ENCODE assay signal across 9 cellular contexts in genomic region chr3:173584834-173585831, GRCh38.
DNase-seq lines count a peak whose midpoint lies in the region; ATAC-seq and TF ChIP-seq lines count a peak whose summit lies in the region.
"Had no signal": no experiment of that assay in that cellular context is flagged by ENCODE, and none has a peak within 500 bp of the region (broad histone marks: within the 10 kb centered on the region; RNA-seq: fewer than 3 reads in every experiment).

No MANE protein-coding gene starts in this region.

- peak overlapping the region; percentile 76 for H3K56ac ChIP-seq in mesendoderm (ENCODE audit: low read length)

- ATAC-seq in CD4-positive, CD25-positive, alpha-beta regulatory T cell (ENCODE audit: low read depth in 2 of 2), result no peak
- ATAC-seq in upper lobe of left lung (ENCODE audit: low FRiP score in 2 of 2), result peak in 1 of 2 donors; percentile 78
- ATAC-seq in HG02610 (IDR thresholded peaks at IDR 0.05; ENCODE audit: unreplicated experiment), result no peak
- no peak for ATAC-seq in HG03135 (IDR thresholded peaks at IDR 0.05; ENCODE audit: unreplicated experiment)
- no peak for ATAC-seq in HG03520 (IDR thresholded peaks at IDR 0.05; ENCODE audit: unreplicated experiment)

- no peaks in the 10 kb centered on the region for H3K4me1 Mint-ChIP-seq in CD4-positive, CD25-positive, alpha-beta regulatory T cell
- H3K4me1 Mint-ChIP-seq in endothelial cell (ENCODE audit: unreplicated experiment), result peaks cover 15% of the 10 kb centered on the region
- H3K4me1 Mint-ChIP-seq: central memory CD8-positive, alpha-beta T cell had no signal

- H2BK120ac ChIP-seq in mesendoderm (ENCODE audit: low read depth, low read length), result no peak overlapping the region

- H3K18ac ChIP-seq in mesendoderm (ENCODE audit: low read length), result peak overlapping the region; percentile 82

- H3K4me3 ChIP-seq in CD4-positive, CD25-positive, alpha-beta regulatory T cell (ENCODE audit: low read depth, low read length), result no peak overlapping the region
- H3K4me3 ChIP-seq in mesendoderm (ENCODE audit: low read length), result peak overlapping the region; percentile 62
- peak overlapping the region; percentile 7 to 40 (median 23) for H3K4me3 ChIP-seq in upper lobe of left lung

- H3K4me3 Mint-ChIP-seq in CD4-positive, CD25-positive, alpha-beta regulatory T cell, result no peak overlapping the region
- peak overlapping the region; percentile 92 for H3K4me3 Mint-ChIP-seq in endothelial cell (ENCODE audit: unreplicated experiment)
- H3K4me3 Mint-ChIP-seq: central memory CD8-positive, alpha-beta T cell had no signal

- no peaks in the 10 kb centered on the region for H3K4me1 ChIP-seq in CD4-positive, CD25-positive, alpha-beta regulatory T cell (ENCODE audit: control insufficient read depth, insufficient read depth, low read length, poor library complexity, severe bottlenecking)
- H3K4me1 ChIP-seq in mesendoderm (ENCODE audit: control insufficient read depth, low read depth, low read length) (no peaks in the 10 kb centered on the region), upper lobe of left lung (peaks cover 0 to 15% (median 9%) of the 10 kb centered on the region in 4 donors)

- H3K4me2 ChIP-seq in mesendoderm (ENCODE audit: low read length), result peak overlapping the region; percentile 93

- no peak overlapping the region for H3K4ac ChIP-seq in mesendoderm (ENCODE audit: low read depth, low read length)

- no peaks in the 10 kb centered on the region for H3K36me3 ChIP-seq in CD4-positive, CD25-positive, alpha-beta regulatory T cell (ENCODE audit: control insufficient read depth, insufficient read depth, low read length)
- H3K36me3 ChIP-seq in mesendoderm (ENCODE audit: control insufficient read depth, insufficient read depth, low read length), result no peaks in the 10 kb centered on the region
- H3K36me3 ChIP-seq in upper lobe of left lung, result no peaks in the 10 kb centered on the region

- H3K27ac ChIP-seq in CD4-positive, CD25-positive, alpha-beta regulatory T cell (ENCODE audit: insufficient read depth, low read length, poor library complexity, severe bottlenecking), result no peak overlapping the region
- H3K27ac ChIP-seq in mesendoderm (ENCODE audit: low read depth, low read length), result peak overlapping the region; percentile 57
- H3K27ac ChIP-seq in upper lobe of left lung, result no peak overlapping the region

- no peaks in the 10 kb centered on the region for H3K36me3 Mint-ChIP-seq in CD4-positive, CD25-positive, alpha-beta regulatory T cell
- no peaks in the 10 kb centered on the region for H3K36me3 Mint-ChIP-seq in endothelial cell (ENCODE audit: low read depth, unreplicated experiment)

- DNase-seq in CD4-positive, CD25-positive, alpha-beta regulatory T cell, result no peak
- DNase-seq in NCI-H345 treated with DMSO at 0.1 percent for 48 hours (lab: John Stamatoyannopoulos, UW; ENCODE audit: unreplicated experiment), result peak; percentile 7
- peak; percentile 69 for DNase-seq in endothelial cell (ENCODE audit: low spot score)
- peak; percentile 68 for DNase-seq in mesendoderm
- peak in 1 of 2 donors; percentile 45 for DNase-seq in upper lobe of left lung

- peaks cover 2% of the 10 kb centered on the region for H3K27me3 ChIP-seq in CD4-positive, CD25-positive, alpha-beta regulatory T cell (ENCODE audit: control insufficient read depth, insufficient read depth, low read length)
- no peaks in the 10 kb centered on the region for H3K27me3 ChIP-seq in mesendoderm (ENCODE audit: insufficient read depth, low read length, poor library complexity)
- no peaks in the 10 kb centered on the region for H3K27me3 ChIP-seq in upper lobe of left lung

- peak overlapping the region; percentile 61 for H3K9ac ChIP-seq in mesendoderm (ENCODE audit: low read length)

- no peak for TF ChIP-seq EP300 in upper lobe of left lung (IDR thresholded peaks at IDR 0.05)

- H3K23ac ChIP-seq in mesendoderm (ENCODE audit: low read length), result no peak overlapping the region

- peaks cover 8% of the 10 kb centered on the region for H3K27me3 Mint-ChIP-seq in CD4-positive, CD25-positive, alpha-beta regulatory T cell
- no peaks in the 10 kb centered on the region for H3K27me3 Mint-ChIP-seq in endothelial cell (ENCODE audit: unreplicated experiment)

- TF ChIP-seq CTCF in endothelial cell (IDR thresholded peaks at IDR 0.05; ENCODE audit: unreplicated experiment), result no peak
- TF ChIP-seq CTCF in upper lobe of left lung (IDR thresholded peaks at IDR 0.05), result no peak

- H3K79me1 ChIP-seq in mesendoderm (ENCODE audit: low read length), result no peaks in the 10 kb centered on the region

- peak overlapping the region; percentile 28 for H4K8ac ChIP-seq in mesendoderm (ENCODE audit: low read depth, low read length)

- no peak overlapping the region for H2BK15ac ChIP-seq in mesendoderm (replicated peaks; ENCODE audit: low read depth)

- WGBS in mesendoderm (ENCODE audit: extremely low coverage, insufficient coverage, low lambda C conversion rate), result no CpG with 5 or more reads among the region's 47 CpGs
- 4 to 8% methylated on average over 47 of the region's 47 CpGs for WGBS in upper lobe of left lung, 2 donors

- no peaks in the 10 kb centered on the region for H3K9me3 ChIP-seq in CD4-positive, CD25-positive, alpha-beta regulatory T cell (ENCODE audit: control insufficient read depth in 2 of 2, low read length in 2 of 2)
- H3K9me3 ChIP-seq in upper lobe of left lung, result no peaks in the 10 kb centered on the region

- H3K79me2 ChIP-seq in mesendoderm (ENCODE audit: control insufficient read depth, insufficient read depth, low read length), result no peaks in the 10 kb centered on the region

- no peak overlapping the region for H2BK5ac ChIP-seq in mesendoderm (ENCODE audit: low read length)

- no peak for TF ChIP-seq POLR2A in upper lobe of left lung (IDR thresholded peaks at IDR 0.05)

- no peak overlapping the region for H2AK5ac ChIP-seq in mesendoderm (ENCODE audit: low read length)

- peaks cover 0 to 4% (median 0%) of the 10 kb centered on the region in 7 donors for H3K9me3 Mint-ChIP-seq in CD4-positive, CD25-positive, alpha-beta regulatory T cell
- H3K9me3 Mint-ChIP-seq in endothelial cell (ENCODE audit: unreplicated experiment), result no peaks in the 10 kb centered on the region
- H3K9me3 Mint-ChIP-seq: central memory CD8-positive, alpha-beta T cell had no signal

- H4K5ac ChIP-seq in mesendoderm (ENCODE audit: low read length), result no peak overlapping the region

- peak overlapping the region in 2 of 3 donors; percentile 23 to 43 for H3K27ac Mint-ChIP-seq in CD4-positive, CD25-positive, alpha-beta regulatory T cell
- peak overlapping the region; percentile 62 for H3K27ac Mint-ChIP-seq in endothelial cell (ENCODE audit: unreplicated experiment)

Comparison
In these comparisons a context has a peak if more than half of its experiments do, and no peak if none do; other contexts are left out.
1. DNase-seq: peak in NCI-H345 treated with DMSO at 0.1 percent for 48 hours (single experiment), endothelial cell (single experiment) and mesendoderm (single experiment); none in CD4-positive, CD25-positive, alpha-beta regulatory T cell (0 of 3).